15 cellular contexts compared by ENCODE assay signal in the genomic region with DNA sequence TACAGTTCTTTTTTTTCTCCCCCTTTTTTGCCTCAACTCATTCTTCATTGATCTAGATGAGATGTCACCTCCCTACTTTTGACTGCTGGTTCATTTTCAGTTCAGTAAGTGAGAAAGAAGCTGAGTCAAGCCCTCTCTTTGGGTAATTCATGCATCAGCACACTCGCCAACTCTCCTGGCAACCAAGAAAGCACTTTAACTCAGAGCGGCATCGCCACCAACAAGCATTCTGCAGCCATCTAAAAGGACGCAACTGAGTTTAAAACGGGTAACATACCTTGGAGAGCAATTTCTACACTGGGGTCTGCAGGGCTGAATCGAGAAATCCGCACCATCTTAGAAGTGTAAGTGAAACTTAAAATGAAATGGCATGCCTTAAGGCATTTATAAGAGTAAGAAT.
DNase-seq lines count a peak whose midpoint lies in the region; ATAC-seq and TF ChIP-seq lines count a peak whose summit lies in the region.
"Had no signal": no experiment of that assay in that cellular context is flagged by ENCODE, and none has a peak within 500 bp of the region (broad histone marks: within the 10 kb centered on the region; RNA-seq: fewer than 3 reads in every experiment).

No MANE protein-coding gene starts in this region.

- H3K4me3 ChIP-seq in astrocyte of the spinal cord (ENCODE audit: low read depth, low read length): no peak overlapping the region
- no peak overlapping the region for H3K4me3 ChIP-seq in OCI-LY7 (ENCODE audit: low read depth, low read length, poor library complexity, severe bottlenecking)
- no peak overlapping the region for H3K4me3 ChIP-seq in brain microvascular endothelial cell (ENCODE audit: low read depth, low read length)

- no peaks in the 10 kb centered on the region for H3K9me2 ChIP-seq in OCI-LY7 (ENCODE audit: insufficient read depth, low read length)

- no peaks in the 10 kb centered on the region for H3K79me2 ChIP-seq in OCI-LY7 (ENCODE audit: insufficient read depth, low read depth, low read length)

- no peaks in the 10 kb centered on the region for H3K36me3 ChIP-seq in OCI-LY7 (ENCODE audit: insufficient read depth, low read length)
- no peaks in the 10 kb centered on the region for H3K36me3 ChIP-seq in brain microvascular endothelial cell (replicated peaks)

- H3K4me1 ChIP-seq in OCI-LY7 (ENCODE audit: insufficient read depth, low read length, poor library complexity, severe bottlenecking): no peaks in the 10 kb centered on the region

- no peak overlapping the region for H3K4me2 ChIP-seq in OCI-LY7 (ENCODE audit: low read length)

- POLR2A ChIA-PET in OCI-LY7 (lab: Charles Lee) (no interaction called here), HEK293T (lab: Yijun Ruan, JAX) (no interaction called here)

- H3K27ac ChIP-seq in OCI-LY7 (ENCODE audit: low read depth, low read length, poor library complexity, severe bottlenecking): no peak overlapping the region
- H3K27ac ChIP-seq in brain microvascular endothelial cell: no peak overlapping the region

- intact Hi-C loops in OCI-LY7 (cut with micrococcal nuclease; ENCODE audit: unreplicated experiment): no loop called here

- no peak for ATAC-seq in omental fat pad (ENCODE audit: low FRiP score)

- in situ Hi-C loops in G401 (cut with HindIII; ENCODE audit: low sequenced_read_pairs): no loop called here
- in situ Hi-C loops in astrocyte of the spinal cord (cut with HindIII; ENCODE audit: low sequenced_read_pairs): no loop called here
- in situ Hi-C loops in brain microvascular endothelial cell (cut with HindIII; ENCODE audit: low pct_ligation_motif_present, low sequenced_read_pairs): no loop called here

- CTCF ChIA-PET in OCI-LY7 (lab: Charles Lee; ENCODE audit: unreplicated experiment) (no interaction called here), HEK293T (lab: Yijun Ruan, JAX) (no interaction called here)

- peak; percentile 17 for DNase-seq in G401 (ENCODE audit: low spot score)
- peak; percentile 16 for DNase-seq in astrocyte of the spinal cord (ENCODE audit: low read depth, low spot score)
- DNase-seq in left kidney (ENCODE audit: low read depth, low spot score): peak; percentile 48
- peak; percentile 60 for DNase-seq in renal cortical epithelial cell (ENCODE audit: low read depth)
- DNase-seq in OCI-LY7 (ENCODE audit: low spot score): no peak
- DNase-seq in HEK293T (ENCODE audit: extremely low spot score): no peak
- no peak for DNase-seq in brain microvascular endothelial cell
- DNase-seq in omental fat pad (ENCODE audit: low spot score): no peak
- DNase-seq: Calu3; CD4-positive, CD25-positive, alpha-beta regulatory T cell; GF-D8; HCEC 1CT; MV-4-11; NCI-H446 treated with DMSO at 0.1 percent for 48 hours; NCI-H774 had no signal

- no peaks in the 10 kb centered on the region for H3K9me3 ChIP-seq in OCI-LY7 (ENCODE audit: low read length)

- H2AFZ ChIP-seq in OCI-LY7 (ENCODE audit: low read length): no peak overlapping the region

- no peaks in the 10 kb centered on the region for H3K27me3 ChIP-seq in brain microvascular endothelial cell (replicated peaks)

- H4K20me1 ChIP-seq in OCI-LY7 (ENCODE audit: insufficient read depth, low read length): no peaks in the 10 kb centered on the region

- no peak for TF ChIP-seq CTCF in astrocyte of the spinal cord (IDR thresholded peaks at IDR 0.05; ENCODE audit: low read depth, low read length)
- no peak for TF ChIP-seq CTCF in OCI-LY7 (conservative IDR thresholded peaks at IDR 0.05; ENCODE audit: low read length)
- no peak for TF ChIP-seq CTCF in brain microvascular endothelial cell (IDR thresholded peaks at IDR 0.05; ENCODE audit: low read depth, low read length, missing control alignments)
- no peak for TF ChIP-seq CTCF in omental fat pad (IDR thresholded peaks at IDR 0.05)

- BruUV-seq in OCI-LY7 (replicated peaks; lab: Mats Ljungman, UMichigan): no TSS peak

TF ChIP-seq in HEK293T, 16 proteins besides CTCF, POLR2A, EP300 and RAD21:
- TF ChIP-seq ARNT (IDR thresholded peaks at IDR 0.05): no peak
- TF ChIP-seq NFRKB (IDR thresholded peaks at IDR 0.05): no peak
- no peak for TF ChIP-seq LEF1 (IDR thresholded peaks at IDR 0.05; ENCODE audit: borderline replicate concordance)
- TF ChIP-seq SUZ12 (IDR thresholded peaks at IDR 0.05): no peak
- TF ChIP-seq ELF4 (IDR thresholded peaks at IDR 0.05): no peak
- no peak for TF ChIP-seq FOXK2 (IDR thresholded peaks at IDR 0.05)
- no peak for TF ChIP-seq SP1 (IDR thresholded peaks at IDR 0.05)
- no peak for TF ChIP-seq ZNF384 (IDR thresholded peaks at IDR 0.05)
- no peak for TF ChIP-seq FOXM1 (IDR thresholded peaks at IDR 0.05; ENCODE audit: borderline replicate concordance)
- no peak for TF ChIP-seq BHLHE40 (IDR thresholded peaks at IDR 0.05; ENCODE audit: borderline replicate concordance)
- TF ChIP-seq PKNOX1 (IDR thresholded peaks at IDR 0.05): no peak
- no peak for TF ChIP-seq HDGF (IDR thresholded peaks at IDR 0.05; ENCODE audit: borderline replicate concordance)
- TF ChIP-seq TARDBP (IDR thresholded peaks at IDR 0.05): no peak
- TF ChIP-seq CTBP1 (IDR thresholded peaks at IDR 0.05; ENCODE audit: borderline replicate concordance): no peak
- TF ChIP-seq L3MBTL2 (conservative IDR thresholded peaks at IDR 0.05): no peak
- TF ChIP-seq FOXA1 (IDR thresholded peaks at IDR 0.05): no peak

Comparison
In these comparisons a context has a peak if more than half of its experiments do, and no peak if none do; other contexts are left out.
1. DNase-seq: peak in G401 (single experiment), astrocyte of the spinal cord (single experiment), left kidney (single experiment) and renal cortical epithelial cell (single experiment); none in OCI-LY7 (single experiment), HEK293T (single experiment), brain microvascular endothelial cell (single experiment) and omental fat pad (single experiment).